Comparison of ENCODE assay signal across 30 cellular contexts in genomic region chr1:153995640-153996039, GRCh38. TPM values are rescaled to one million over a fixed set of nuclear protein-coding genes. Genes with fewer than 3 reads are reported as not detected.
DNase-seq lines count a peak whose midpoint lies in the region; ATAC-seq and TF ChIP-seq lines count a peak whose summit lies in the region.
"Had no signal": no experiment of that assay in that cellular context is flagged by ENCODE, and none has a peak within 500 bp of the region (broad histone marks: within the 10 kb centered on the region; RNA-seq: fewer than 3 reads in every experiment).

No MANE protein-coding gene starts in this region.

- no peak overlapping the region for H3K4me3 ChIP-seq in CD8-positive, alpha-beta T cell (ENCODE audit: low read depth, low read length)
- H3K4me3 ChIP-seq: BLaER1 treated with 17β-estradiol and CSF1 and Interleukin-3, amounts not matched to agents 10 nM and 100 nM; body of pancreas; gastroesophageal sphincter; mucosa of descending colon; sigmoid colon had no signal

- H3K9me3 Mint-ChIP-seq in CD8-positive, alpha-beta T cell, result no peaks in the 10 kb centered on the region
- no peaks in the 10 kb centered on the region for H3K9me3 Mint-ChIP-seq in activated T-helper 17 cell treated with anti-CD3 and anti-CD28 coated beads, Interleukin-2, amount 50 U/mL, for 72 hours
- no peaks in the 10 kb centered on the region for H3K9me3 Mint-ChIP-seq in mesothelial cell of epicardium
- H3K9me3 Mint-ChIP-seq: activated CD4-positive, alpha-beta memory T cell treated with anti-CD3 and anti-CD28 coated beads, Interleukin-2, amount 10 ng/mL, durations not matched to agents 7 days and 5 days had no signal

- H3K4me1 Mint-ChIP-seq in CD8-positive, alpha-beta T cell (ENCODE audit: low read depth), result peaks cover 25% of the 10 kb centered on the region
- peaks cover 14% of the 10 kb centered on the region for H3K4me1 Mint-ChIP-seq in activated T-helper 17 cell treated with anti-CD3 and anti-CD28 coated beads, Interleukin-2, amount 50 U/mL, for 72 hours
- H3K4me1 Mint-ChIP-seq in mesothelial cell of epicardium, result peaks cover 22% of the 10 kb centered on the region

- peak overlapping the region; percentile 37 for H3K27ac Mint-ChIP-seq in CD8-positive, alpha-beta T cell
- peak overlapping the region; percentile 75 for H3K27ac Mint-ChIP-seq in activated T-helper 17 cell treated with anti-CD3 and anti-CD28 coated beads, Interleukin-2, amount 50 U/mL, for 72 hours
- peak overlapping the region; percentile 69 for H3K27ac Mint-ChIP-seq in mesothelial cell of epicardium
- H3K27ac Mint-ChIP-seq: activated CD4-positive, alpha-beta memory T cell treated with anti-CD3 and anti-CD28 coated beads, Interleukin-2, amount 10 ng/mL, durations not matched to agents 7 days and 5 days; HFFc6 had no signal

- H3K9me3 ChIP-seq in CD8-positive, alpha-beta T cell (ENCODE audit: low read length), result no peaks in the 10 kb centered on the region
- H3K9me3 ChIP-seq: BLaER1 treated with 17β-estradiol and CSF1 and Interleukin-3, amounts not matched to agents 10 nM and 100 nM; body of pancreas; gastroesophageal sphincter; mucosa of descending colon; sigmoid colon had no signal

- TF ChIP-seq CTCF in C4-2B (conservative IDR thresholded peaks at IDR 0.05), result no peak
- TF ChIP-seq CTCF in CD8-positive, alpha-beta T cell (IDR thresholded peaks at IDR 0.05), result no peak
- no peak for TF ChIP-seq CTCF in mesothelial cell of epicardium (IDR thresholded peaks at IDR 0.05; ENCODE audit: unreplicated experiment)

- H3K4me1 ChIP-seq in CD8-positive, alpha-beta T cell (ENCODE audit: insufficient read depth, low read length), result peaks cover 28% of the 10 kb centered on the region

- 0 out of 2 replicates have a peak overlapping the region, but pooled peaks have one; percentile 8 for H3K27ac ChIP-seq in C4-2B
- H3K27ac ChIP-seq in CD8-positive, alpha-beta T cell (ENCODE audit: low read depth, low read length), result no peak overlapping the region
- H3K27ac ChIP-seq: BLaER1 treated with 17β-estradiol and CSF1 and Interleukin-3, amounts not matched to agents 10 nM and 100 nM; body of pancreas; gastroesophageal sphincter had no signal

- ATAC-seq in CD8-positive, alpha-beta T cell, result no peak
- ATAC-seq in activated T-helper 17 cell treated with anti-CD3 and anti-CD28 coated beads, Interleukin-2, amount 50 U/mL, for 72 hours (replicated peaks), result no peak
- no peak for ATAC-seq in GM18519 (IDR thresholded peaks at IDR 0.05; ENCODE audit: low FRiP score, unreplicated experiment)
- ATAC-seq: body of pancreas, gastroesophageal sphincter, mucosa of descending colon, Panc1 had no signal

- intact Hi-C loops in CD8-positive, alpha-beta T cell (cut with DNase I, micrococcal nuclease), result loop anchor here in 1 of 2 experiments (10.0 kb wide), 2 partner anchors 339 to 461 kb away; partner anchors contain the start of gene S100A6
- intact Hi-C loops in posterior vena cava (cut with DNase I), result loop anchor here in 1 of 2 donors (10.0 kb wide), 1 partner anchor 179 kb away; no protein-coding TSS in a partner anchor

- no peak overlapping the region for H3K4me3 Mint-ChIP-seq in CD8-positive, alpha-beta T cell
- H3K4me3 Mint-ChIP-seq in activated T-helper 17 cell treated with anti-CD3 and anti-CD28 coated beads, Interleukin-2, amount 50 U/mL, for 72 hours, result no peak overlapping the region
- no peak overlapping the region for H3K4me3 Mint-ChIP-seq in mesothelial cell of epicardium
- H3K4me3 Mint-ChIP-seq: activated CD4-positive, alpha-beta memory T cell treated with anti-CD3 and anti-CD28 coated beads, Interleukin-2, amount 10 ng/mL, durations not matched to agents 7 days and 5 days; HFFc6 had no signal

- POLR2A ChIA-PET in CD8-positive, alpha-beta T cell (lab: Charles Lee), result interaction anchor here (0.6 to 1.3 kb wide), 2 partner anchors 18 to 102 kb away, joined by 5 read pairs; partner anchors contain the start of gene JTB

- H3K27me3 Mint-ChIP-seq in CD8-positive, alpha-beta T cell (ENCODE audit: low read depth), result no peaks in the 10 kb centered on the region
- no peaks in the 10 kb centered on the region for H3K27me3 Mint-ChIP-seq in activated T-helper 17 cell treated with anti-CD3 and anti-CD28 coated beads, Interleukin-2, amount 50 U/mL, for 72 hours
- H3K27me3 Mint-ChIP-seq in mesothelial cell of epicardium (ENCODE audit: low read depth), result no peaks in the 10 kb centered on the region
- H3K27me3 Mint-ChIP-seq: activated CD4-positive, alpha-beta memory T cell treated with anti-CD3 and anti-CD28 coated beads, Interleukin-2, amount 10 ng/mL, durations not matched to agents 7 days and 5 days had no signal

- H3K36me3 Mint-ChIP-seq in CD8-positive, alpha-beta T cell, result peaks cover 48% of the 10 kb centered on the region
- H3K36me3 Mint-ChIP-seq in activated T-helper 17 cell treated with anti-CD3 and anti-CD28 coated beads, Interleukin-2, amount 50 U/mL, for 72 hours (ENCODE audit: low read depth), result peaks cover 54% of the 10 kb centered on the region
- peaks cover 27% of the 10 kb centered on the region for H3K36me3 Mint-ChIP-seq in mesothelial cell of epicardium

- CTCF ChIA-PET in CD8-positive, alpha-beta T cell (lab: Charles Lee), result interaction anchor here (1.4 kb wide), 1 partner anchor 9 kb away, joined by 4 read pairs; the partner anchor contains the start of gene RAB13

- H3K36me3 ChIP-seq in CD8-positive, alpha-beta T cell (ENCODE audit: insufficient read depth, low read length), result peaks cover 18% of the 10 kb centered on the region

- no peaks in the 10 kb centered on the region for H3K27me3 ChIP-seq in CD8-positive, alpha-beta T cell (ENCODE audit: insufficient read depth, low read length)
- H3K27me3 ChIP-seq: BLaER1 treated with 17β-estradiol and CSF1 and Interleukin-3, amounts not matched to agents 10 nM and 100 nM; body of pancreas; gastroesophageal sphincter; sigmoid colon had no signal

- DNase-seq in CD8-positive, alpha-beta T cell, result no peak
- DNase-seq in mesothelial cell of epicardium (ENCODE audit: low spot score in 2 of 2, unreplicated experiment in 2 of 2), result no peak
- DNase-seq in posterior vena cava (ENCODE audit: low spot score), result no peak
- DNase-seq in HUDEP-2 (lab: John Stamatoyannopoulos, UW; ENCODE audit: unreplicated experiment in 76 of 76), result no peak
- DNase-seq: activated CD4-positive, alpha-beta memory T cell treated with anti-CD3 and anti-CD28 coated beads, Interleukin-2, amount 10 ng/mL, durations not matched to agents 7 days and 5 days; activated CD4-positive, alpha-beta T cell treated with anti-CD3 and anti-CD28 coated beads for 1 hour; body of pancreas; DMS79 treated with DMSO at 0.1 percent for 48 hours; GF-D8; GOT3; HFFc6; hippocampal formation; mucosa of descending colon; NCI-H1694; NCI-H446; NCI-H774; posterior cingulate gyrus; Right ventricle myocardium superior; sigmoid colon; stimulated activated CD4-positive, alpha-beta T cell treated with anti-CD3 and anti-CD28 coated beads, Interleukin-12 subunit alpha, Interleukin-12 subunit beta, amount 100 ng/mL, for 4 hours; stimulated activated CD4-positive, alpha-beta T cell treated with anti-CD3 and anti-CD28 coated beads, Interleukin-4, amount 100 ng/mL, for 24 hours; substantia nigra; T-helper 2 cell; trophoblast cell had no signal

RNA-seq across cellular contexts. Expression of gene RPS27, which starts 5.1 kb away (rescaled TPM):
- total RNA-seq in CD8-positive, alpha-beta T cell, result 1,000 to 10,000 TPM; 6,306 to 6,659 TPM
- 1,000 to 10,000 TPM; 1,111 to 1,746 TPM for total RNA-seq in activated T-helper 17 cell treated with anti-CD3 and anti-CD28 coated beads, Interleukin-2, amount 50 U/mL, for 72 hours
- total RNA-seq in mesothelial cell of epicardium, result 2,145 to 2,266 TPM (median 2,211 TPM) in 3 replicates
- total RNA-seq in posterior vena cava, result 1,000 to 10,000 TPM; 1,661 to 1,802 TPM

RNA-seq across cellular contexts. Expression of gene RAB13, which starts 9.5 kb away (rescaled TPM):
- total RNA-seq in CD8-positive, alpha-beta T cell, result 1 to 10 TPM; 1.1 to 1.2 TPM
- total RNA-seq in activated T-helper 17 cell treated with anti-CD3 and anti-CD28 coated beads, Interleukin-2, amount 50 U/mL, for 72 hours, result under 1 TPM; 0.66 to 0.91 TPM
- total RNA-seq in mesothelial cell of epicardium (87.7 to 92.0 TPM (median 90.2 TPM) in 3 replicates), posterior vena cava (100 to 1,000 TPM; 144 to 149 TPM)

RNA-seq across cellular contexts. Expression of gene JTB, which starts 18.2 kb away (rescaled TPM):
- 10 to 100 TPM; 90.4 to 91.1 TPM for total RNA-seq in CD8-positive, alpha-beta T cell
- 100 to 1,000 TPM in 1 of 2 donors, 10 to 100 TPM in 1; 89.7 to 167 TPM for total RNA-seq in activated T-helper 17 cell treated with anti-CD3 and anti-CD28 coated beads, Interleukin-2, amount 50 U/mL, for 72 hours
- 67.6 to 74.1 TPM (median 72.1 TPM) in 3 replicates for total RNA-seq in mesothelial cell of epicardium
- 10 to 100 TPM; 77.5 to 78.2 TPM for total RNA-seq in posterior vena cava

RNA-seq across cellular contexts. Expression of gene CREB3L4, which starts 27.9 kb away (rescaled TPM):
- 1 to 10 TPM; 3.0 to 3.7 TPM for total RNA-seq in CD8-positive, alpha-beta T cell
- 1 to 10 TPM; 7.4 to 9.3 TPM for total RNA-seq in activated T-helper 17 cell treated with anti-CD3 and anti-CD28 coated beads, Interleukin-2, amount 50 U/mL, for 72 hours
- total RNA-seq in mesothelial cell of epicardium (29.9 to 33.1 TPM (median 31.1 TPM) in 3 replicates), posterior vena cava (1 to 10 TPM; 3.2 to 5.3 TPM)

RNA-seq across cellular contexts. Expression of gene SLC39A1, which starts 32.3 kb away (rescaled TPM):
- total RNA-seq in CD8-positive, alpha-beta T cell, result 1 to 10 TPM; 7.2 to 7.7 TPM
- 100 to 1,000 TPM; 109 to 117 TPM for total RNA-seq in activated T-helper 17 cell treated with anti-CD3 and anti-CD28 coated beads, Interleukin-2, amount 50 U/mL, for 72 hours
- total RNA-seq in mesothelial cell of epicardium, result 73.3 to 76.3 TPM (median 73.9 TPM) in 3 replicates
- total RNA-seq in posterior vena cava, result 10 to 100 TPM; 76.5 to 79.5 TPM

Comparison
In these comparisons a context has a peak if more than half of its experiments do, and no peak if none do; other contexts are left out.
1. RNA of gene RAB13, which starts 9.5 kb away (total RNA-seq): 144 to 149 TPM in posterior vena cava and 87.7 to 92.0 TPM in mesothelial cell of epicardium; 1.1 to 1.2 TPM in CD8-positive, alpha-beta T cell and 0.66 to 0.91 TPM in activated T-helper 17 cell treated with anti-CD3 and anti-CD28 coated beads, Interleukin-2, amount 50 U/mL, for 72 hours; every median in the first group is over 10 times any median in the second.
2. Peak in every context shown above with its lines, with median percentiles within 50 percentile points of each other: H3K27ac Mint-ChIP-seq.